Comparison of ENCODE assay signal across 28 cellular contexts in genomic region chr1:171179323-171180227, GRCh38. TPM values are rescaled to one million over a fixed set of nuclear protein-coding genes. Genes with fewer than 3 reads are reported as not detected.
DNase-seq lines count a peak whose midpoint lies in the region; ATAC-seq, FAIRE-seq and TF ChIP-seq lines count a peak whose summit lies in the region.
"Had no signal": no experiment of that assay in that cellular context is flagged by ENCODE, and none has a peak within 500 bp of the region (broad histone marks: within the 10 kb centered on the region; RNA-seq: fewer than 3 reads in every experiment).

No MANE protein-coding gene starts in this region.

- H3K36me3 Mint-ChIP-seq in osteocyte (ENCODE audit: unreplicated experiment): peaks cover 4% of the 10 kb centered on the region
- H3K36me3 Mint-ChIP-seq: CD4-positive, alpha-beta memory T cell; T-cell had no signal

- H3K4me3 ChIP-seq in aorta (ENCODE audit: low read length in 2 of 2): no peak overlapping the region
- H3K4me3 ChIP-seq: BLaER1 treated with 17β-estradiol and CSF1 and Interleukin-3, amounts not matched to agents 10 nM and 100 nM; PC-9; SJSA1 had no signal

- peaks cover 41% of the 10 kb centered on the region for H3K4me1 Mint-ChIP-seq in osteocyte (ENCODE audit: unreplicated experiment)
- H3K4me1 Mint-ChIP-seq: CD4-positive, alpha-beta memory T cell; T-cell had no signal

- H3K9me3 ChIP-seq in aorta (ENCODE audit: control insufficient read depth, low read length): no peaks in the 10 kb centered on the region
- H3K9me3 ChIP-seq: BLaER1 treated with 17β-estradiol and CSF1 and Interleukin-3, amounts not matched to agents 10 nM and 100 nM; SJSA1 had no signal

- intact Hi-C loops in aorta (cut with DNase I): no loop called here

- DNase-seq in D721Med (ENCODE audit: insufficient read length, low spot score) (peak; percentile 51), NCI-H82 (lab: John Stamatoyannopoulos, UW) (peak; percentile 91), astrocyte of the hippocampus (ENCODE audit: low read depth, low spot score) (peak; percentile 42), osteocyte (ENCODE audit: extremely low spot score, unreplicated experiment) (no peak), CD1c-positive myeloid dendritic cell (ENCODE audit: extremely low spot score) (no peak), aorta (no peak)
- no peak for DNase-seq in stimulated activated CD4-positive, alpha-beta T cell treated with anti-CD3 and anti-CD28 coated beads, Interleukin-2, amount 100 ng/mL, for 24 hours
- DNase-seq: AML-193; CD4-positive, alpha-beta memory T cell; COR-L47; DMS 273 treated with DMSO at 0.1 percent for 48 hours; DMS79; NCI-H1092; NCI-H1417 treated with DMSO at 0.1 percent for 48 hours; NCI-H187; NCI-H2081 treated with DMSO at 0.1 percent for 48 hours; NCI-H2171; NCI-H774; PC-9; T-cell had no signal

- peak; percentile 98 for FAIRE-seq in D721Med (lab: Jason Lieb, UNC)
- FAIRE-seq: GM19239, H1 had no signal

- peaks cover 2% of the 10 kb centered on the region in 2 donors for H3K4me1 ChIP-seq in aorta (ENCODE audit: control insufficient read depth in 1 of 2, insufficient read depth in 2 of 2, low read length in 2 of 2)
- H3K4me1 ChIP-seq: SJSA1 had no signal

- no peak overlapping the region for H3K4me3 Mint-ChIP-seq in osteocyte (ENCODE audit: unreplicated experiment)
- H3K4me3 Mint-ChIP-seq: CD4-positive, alpha-beta memory T cell; T-cell had no signal

- no peak for TF ChIP-seq CTCF in D721Med (IDR thresholded peaks at IDR 0.05; ENCODE audit: insufficient read depth, missing control alignments)
- no peak for TF ChIP-seq CTCF in osteocyte (IDR thresholded peaks at IDR 0.05)

- H3K36me3 ChIP-seq in aorta (ENCODE audit: control insufficient read depth in 1 of 2, insufficient read depth in 2 of 2, low read length in 1 of 2): no peaks in the 10 kb centered on the region
- H3K36me3 ChIP-seq: BLaER1 treated with 17β-estradiol and CSF1 and Interleukin-3, amounts not matched to agents 10 nM and 100 nM; SJSA1 had no signal

- H3K27ac Mint-ChIP-seq in osteocyte (ENCODE audit: unreplicated experiment): peak overlapping the region; percentile 82
- H3K27ac Mint-ChIP-seq: T-cell had no signal

- H3K27me3 ChIP-seq in aorta (ENCODE audit: control insufficient read depth in 1 of 2, insufficient read depth in 2 of 2, low read length in 1 of 2): no peaks in the 10 kb centered on the region
- H3K27me3 ChIP-seq: BLaER1 treated with 17β-estradiol and CSF1 and Interleukin-3, amounts not matched to agents 10 nM and 100 nM; SJSA1 had no signal

- 83 to 90% methylated on average over 5 of the region's 5 CpGs for WGBS in aorta, 2 donors

- no peak overlapping the region for H3K27ac ChIP-seq in aorta (ENCODE audit: low read depth in 1 of 2, low read length in 2 of 2)
- H3K27ac ChIP-seq: BLaER1 treated with 17β-estradiol and CSF1 and Interleukin-3, amounts not matched to agents 10 nM and 100 nM; PC-9; SJSA1 had no signal

- H3K27me3 Mint-ChIP-seq in osteocyte (ENCODE audit: unreplicated experiment): no peaks in the 10 kb centered on the region

- no peak for ATAC-seq in HG03025 (IDR thresholded peaks at IDR 0.05; ENCODE audit: low FRiP score, unreplicated experiment)
- no peak for ATAC-seq in aorta (ENCODE audit: low FRiP score)
- ATAC-seq: HCT116, Right ventricle myocardium inferior, T-cell had no signal

- no peaks in the 10 kb centered on the region for H3K9me3 Mint-ChIP-seq in osteocyte (ENCODE audit: unreplicated experiment)
- H3K9me3 Mint-ChIP-seq: T-cell had no signal

RNA-seq across cellular contexts. Expression of gene FMO2, which starts 5.5 kb away (rescaled TPM):
- total RNA-seq in osteocyte (0.24 and 0.94 TPM in 2 replicates), aorta (100 to 1,000 TPM; 183 to 213 TPM)
- polyA plus RNA-seq in aorta: 100 to 1,000 TPM; 157 to 232 TPM
- total RNA-seq: A172; CD4-positive, alpha-beta memory T cell; H1; PC-9; SJSA1 had no signal
- polyA plus RNA-seq: CD4-positive, alpha-beta memory T cell; H1 had no signal

Comparison
In these comparisons a context has a peak if more than half of its experiments do, and no peak if none do; other contexts are left out.
1. DNase-seq: peak in D721Med (single experiment), NCI-H82 (single experiment) and astrocyte of the hippocampus (single experiment); none in osteocyte (single experiment), CD1c-positive myeloid dendritic cell (single experiment), stimulated activated CD4-positive, alpha-beta T cell treated with anti-CD3 and anti-CD28 coated beads, Interleukin-2, amount 100 ng/mL, for 24 hours (0 of 2) and aorta (0 of 2).
2. RNA of gene FMO2, which starts 5.5 kb away (total RNA-seq): 183 to 213 TPM in aorta; 0.24 to 0.94 TPM in osteocyte; every median in the first group is over 10 times any median in the second.